26 cellular contexts compared by ENCODE assay signal in the genomic region with DNA sequence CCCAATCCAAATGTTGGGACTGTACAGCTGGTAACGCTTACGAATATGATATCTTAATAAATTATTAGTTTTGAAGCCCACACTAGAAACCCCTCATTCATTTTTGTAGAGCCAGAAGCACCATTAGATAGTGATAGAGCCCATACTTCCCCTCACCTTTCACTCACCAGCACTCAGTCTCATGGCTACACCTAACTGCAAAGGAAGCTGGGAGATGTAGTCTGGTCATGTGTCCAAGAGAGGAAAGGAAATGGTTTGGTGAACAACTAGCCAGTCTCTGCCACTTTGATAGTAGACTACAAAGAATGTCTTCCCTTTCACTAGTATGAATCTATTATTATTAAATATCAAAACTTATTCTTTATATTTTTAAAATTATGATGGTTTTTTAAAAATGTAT.
"Had no signal": no experiment of that assay in that cellular context is flagged by ENCODE, and none has a peak within 500 bp of the region (broad histone marks: within the 10 kb centered on the region; RNA-seq: fewer than 3 reads in every experiment).

No MANE protein-coding gene starts in this region.

- H3K9me3 ChIP-seq: adrenal gland, breast epithelium, colonic mucosa had no signal

- H3K4me3 Mint-ChIP-seq: activated CD8-positive, alpha-beta T cell treated with anti-CD3 and anti-CD28 coated beads for 36 hours; activated naive CD8-positive, alpha-beta T cell treated with anti-CD3 and anti-CD28 coated beads, Interleukin-2, amount 10 ng/mL, durations not matched to agents 7 days and 5 days; activated T-cell treated with anti-CD3 and anti-CD28 coated beads, Interleukin-2, amount 50 U/mL, for 72 hours; T-helper 17 cell had no signal

- ATAC-seq: activated CD8-positive, alpha-beta T cell treated with anti-CD3 and anti-CD28 coated beads for 36 hours; activated T-cell treated with anti-CD3 and anti-CD28 coated beads, Interleukin-2, amount 50 U/mL, for 72 hours; T-helper 17 cell had no signal

- H3K27ac Mint-ChIP-seq: activated CD8-positive, alpha-beta T cell treated with anti-CD3 and anti-CD28 coated beads for 36 hours; activated naive CD8-positive, alpha-beta T cell treated with anti-CD3 and anti-CD28 coated beads, Interleukin-2, amount 10 ng/mL, durations not matched to agents 7 days and 5 days; activated T-cell treated with anti-CD3 and anti-CD28 coated beads, Interleukin-2, amount 50 U/mL, for 72 hours; activated T-helper 2 cell treated with anti-CD3 and anti-CD28 coated beads, Interferon-gamma antibody, Interleukin-2, Interleukin-4, amounts not matched to agents 10 μg/mL and 5 μg/mL and 100 μg/mL, durations not matched to agents 14 hours and 24 hours and 36 hours; T-helper 17 cell had no signal

- H3K4me3 ChIP-seq: adrenal gland, breast epithelium, colonic mucosa had no signal

- H3K36me3 ChIP-seq: adrenal gland, breast epithelium, colonic mucosa had no signal

- H3K27me3 ChIP-seq: colonic mucosa had no signal

- H3K9me3 Mint-ChIP-seq: activated CD8-positive, alpha-beta T cell treated with anti-CD3 and anti-CD28 coated beads for 36 hours; activated naive CD8-positive, alpha-beta T cell treated with anti-CD3 and anti-CD28 coated beads, Interleukin-2, amount 10 ng/mL, durations not matched to agents 7 days and 5 days; activated T-cell treated with anti-CD3 and anti-CD28 coated beads, Interleukin-2, amount 50 U/mL, for 72 hours; activated T-helper 2 cell treated with anti-CD3 and anti-CD28 coated beads, Interferon-gamma antibody, Interleukin-2, Interleukin-4, amounts not matched to agents 10 μg/mL and 5 μg/mL and 100 μg/mL, durations not matched to agents 14 hours and 24 hours and 36 hours had no signal

- H3K27ac ChIP-seq: adrenal gland, breast epithelium, colonic mucosa, VCaP had no signal

- DNase-seq: activated CD4-positive, alpha-beta T cell treated with anti-CD3 and anti-CD28 coated beads for 4 hours; activated CD8-positive, alpha-beta memory T cell treated with anti-CD3 and anti-CD28 coated beads, Interleukin-2, amount 50 U/mL, for 4 hours; activated CD8-positive, alpha-beta T cell treated with anti-CD3 and anti-CD28 coated beads for 36 hours; activated gamma-delta T cell treated with Interleukin-2 at 50 U/mL for 16 hours; activated naive CD4-positive, alpha-beta T cell treated with anti-CD3 and anti-CD28 coated beads, Interleukin-2, amount 50 U/mL, for 16 hours; activated naive CD8-positive, alpha-beta T cell treated with anti-CD3 and anti-CD28 coated beads, Interleukin-2, amount 10 ng/mL, durations not matched to agents 7 days and 5 days; activated T-cell treated with anti-CD3 and anti-CD28 coated beads, Interleukin-2, amount 50 U/mL, for 72 hours; adrenal gland; anterior cingulate cortex; caudate nucleus; colonic mucosa; MM.1S; NCI-H1105; NCI-H1436; NCI-H1694 treated with DMSO at 0.1 percent for 48 hours; NCI-H2029 treated with DMSO at 0.1 percent for 48 hours; NCI-H345; NCI-H510A; NCI-H69; SIG-M5; T-helper 17 cell; T-helper 9 cell had no signal

- H3K4me1 ChIP-seq: breast epithelium, colonic mucosa had no signal

- H3K27me3 Mint-ChIP-seq: activated CD8-positive, alpha-beta T cell treated with anti-CD3 and anti-CD28 coated beads for 36 hours; activated naive CD8-positive, alpha-beta T cell treated with anti-CD3 and anti-CD28 coated beads, Interleukin-2, amount 10 ng/mL, durations not matched to agents 7 days and 5 days; T-helper 17 cell had no signal

- H3K36me3 Mint-ChIP-seq: activated naive CD8-positive, alpha-beta T cell treated with anti-CD3 and anti-CD28 coated beads, Interleukin-2, amount 10 ng/mL, durations not matched to agents 7 days and 5 days had no signal

- FAIRE-seq: TTC549 had no signal
